ENCODE assay signal across 29 cellular contexts in the genomic region with DNA sequence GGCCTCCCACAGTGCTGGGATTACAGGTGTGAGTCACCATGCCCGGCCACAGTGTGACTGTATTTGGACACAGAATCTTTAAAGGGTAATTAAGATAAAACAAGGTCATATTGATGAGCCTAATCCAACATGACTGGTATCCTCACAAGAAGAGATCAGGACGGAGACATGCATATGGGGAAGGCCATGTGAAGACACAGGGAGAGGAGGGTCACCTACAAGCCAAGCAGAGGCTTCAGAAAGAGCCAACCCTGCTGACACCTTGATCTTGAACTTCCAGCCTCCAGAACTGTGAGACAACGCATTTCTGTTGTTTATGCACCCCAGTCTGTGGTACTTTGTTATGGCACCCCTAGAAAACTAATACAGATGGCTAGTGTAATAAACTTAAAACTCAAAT.
"Had no signal": no experiment of that assay in that cellular context is flagged by ENCODE, and none has a peak within 500 bp of the region (broad histone marks: within the 10 kb centered on the region; RNA-seq: fewer than 3 reads in every experiment).

No MANE protein-coding gene starts in this region.

- ATAC-seq: activated CD4-positive, alpha-beta T cell treated with anti-CD3 and anti-CD28 coated beads for 36 hours; esophagus mucosa; T-helper 17 cell had no signal

- H3K9me3 Mint-ChIP-seq: activated CD4-positive, alpha-beta memory T cell treated with anti-CD3 and anti-CD28 coated beads for 36 hours; activated CD4-positive, alpha-beta T cell treated with anti-CD3 and anti-CD28 coated beads, Interleukin-2, amount 10 ng/mL, durations not matched to agents 24 days and 14 days; activated naive CD8-positive, alpha-beta T cell treated with anti-CD3 and anti-CD28 coated beads, Interleukin-2, amount 10 ng/mL, durations not matched to agents 7 days and 5 days; activated T-helper 1 cell treated with anti-CD3 and anti-CD28 coated beads, Interleukin-12 subunit alpha, Interleukin-12 subunit beta, Interleukin-2, Interleukin-4 antibody, amounts not matched to agents 30 ng/mL and 10 ng/mL and 1 ng/mL, durations not matched to agents 14 hours and 24 hours and 36 hours; central memory CD8-positive, alpha-beta T cell; dendritic cell treated with granulocyte-macrophage colony-stimulating factor and Interleukin-4, amounts not matched to agents 40 ng/mL and 50 ng/mL, for 4 days; endodermal cell; T-helper 2 cell treated with Interferon-gamma antibody and Interleukin-4, amounts not matched to agents 5 μg/mL and 100 μg/mL, for 36 hours had no signal

- H3K27ac ChIP-seq: brain microvascular endothelial cell, coronary artery, dorsolateral prefrontal cortex had no signal

- H3K27me3 ChIP-seq: brain microvascular endothelial cell, dorsolateral prefrontal cortex had no signal

- H3K27ac Mint-ChIP-seq: activated CD4-positive, alpha-beta memory T cell treated with anti-CD3 and anti-CD28 coated beads for 36 hours; activated CD4-positive, alpha-beta T cell treated with anti-CD3 and anti-CD28 coated beads for 36 hours; activated CD4-positive, alpha-beta T cell treated with anti-CD3 and anti-CD28 coated beads, Interleukin-2, amount 10 ng/mL, durations not matched to agents 24 days and 14 days; activated naive CD8-positive, alpha-beta T cell treated with anti-CD3 and anti-CD28 coated beads, Interleukin-2, amount 10 ng/mL, durations not matched to agents 7 days and 5 days; activated T-helper 1 cell treated with anti-CD3 and anti-CD28 coated beads, Interleukin-12 subunit alpha, Interleukin-12 subunit beta, Interleukin-2, Interleukin-4 antibody, amounts not matched to agents 30 ng/mL and 10 ng/mL and 1 ng/mL, durations not matched to agents 14 hours and 24 hours and 36 hours; dendritic cell treated with granulocyte-macrophage colony-stimulating factor and Interleukin-4, amounts not matched to agents 40 ng/mL and 50 ng/mL, for 4 days; endodermal cell; T-helper 17 cell; T-helper 2 cell treated with Interferon-gamma antibody and Interleukin-4, amounts not matched to agents 5 μg/mL and 100 μg/mL, for 36 hours had no signal

- H3K4me3 Mint-ChIP-seq: activated CD4-positive, alpha-beta memory T cell treated with anti-CD3 and anti-CD28 coated beads for 36 hours; activated CD4-positive, alpha-beta T cell treated with anti-CD3 and anti-CD28 coated beads for 36 hours; activated CD4-positive, alpha-beta T cell treated with anti-CD3 and anti-CD28 coated beads, Interleukin-2, amount 10 ng/mL, durations not matched to agents 24 days and 14 days; activated naive CD8-positive, alpha-beta T cell treated with anti-CD3 and anti-CD28 coated beads, Interleukin-2, amount 10 ng/mL, durations not matched to agents 7 days and 5 days; activated T-helper 1 cell treated with anti-CD3 and anti-CD28 coated beads, Interleukin-12 subunit alpha, Interleukin-12 subunit beta, Interleukin-2, Interleukin-4 antibody, amounts not matched to agents 30 ng/mL and 10 ng/mL and 1 ng/mL, durations not matched to agents 14 hours and 24 hours and 36 hours; central memory CD8-positive, alpha-beta T cell; dendritic cell treated with granulocyte-macrophage colony-stimulating factor and Interleukin-4, amounts not matched to agents 40 ng/mL and 50 ng/mL, for 4 days; endodermal cell; T-helper 17 cell; T-helper 2 cell treated with Interferon-gamma antibody and Interleukin-4, amounts not matched to agents 5 μg/mL and 100 μg/mL, for 36 hours had no signal

- H3K4me3 ChIP-seq: coronary artery, dorsolateral prefrontal cortex had no signal

- DNase-seq: activated CD4-positive, alpha-beta memory T cell treated with anti-CD3 and anti-CD28 coated beads for 36 hours; activated CD4-positive, alpha-beta T cell treated with anti-CD3 and anti-CD28 coated beads for 36 hours; activated CD4-positive, alpha-beta T cell treated with anti-CD3 and anti-CD28 coated beads, Interleukin-2, amount 10 ng/mL, durations not matched to agents 24 days and 14 days; activated CD4-positive, CD25-positive, alpha-beta regulatory T cell; activated CD4-positive, CD25-positive, alpha-beta regulatory T cell treated with anti-CD3 and anti-CD28 coated beads, Interleukin-2, amount 50 U/mL, for 72 hours; activated CD8-positive, alpha-beta memory T cell treated with anti-CD3 and anti-CD28 coated beads for 24 hours; activated gamma-delta T cell; activated naive CD4-positive, alpha-beta T cell; activated naive CD4-positive, alpha-beta T cell treated with anti-CD3 and anti-CD28 coated beads, Interleukin-2, amount 50 U/mL, for 16 hours; activated naive CD8-positive, alpha-beta T cell treated with anti-CD3 and anti-CD28 coated beads, Interleukin-2, amount 10 ng/mL, durations not matched to agents 7 days and 5 days; activated T-cell treated with anti-CD3 and anti-CD28 coated beads, Interleukin-2, amount 50 U/mL, for 1 hour; amniotic stem cell; anterior cingulate cortex; brain microvascular endothelial cell; dorsolateral prefrontal cortex; effector memory CD4-positive, alpha-beta T cell; endodermal cell; foreskin fibroblast; head of caudate nucleus; SW 1271; T-helper 1 cell; T-helper 17 cell; T1000 had no signal

- H3K27me3 Mint-ChIP-seq: activated CD4-positive, alpha-beta memory T cell treated with anti-CD3 and anti-CD28 coated beads for 36 hours; activated CD4-positive, alpha-beta T cell treated with anti-CD3 and anti-CD28 coated beads for 36 hours; activated CD4-positive, alpha-beta T cell treated with anti-CD3 and anti-CD28 coated beads, Interleukin-2, amount 10 ng/mL, durations not matched to agents 24 days and 14 days; activated naive CD8-positive, alpha-beta T cell treated with anti-CD3 and anti-CD28 coated beads, Interleukin-2, amount 10 ng/mL, durations not matched to agents 7 days and 5 days; central memory CD8-positive, alpha-beta T cell; dendritic cell treated with granulocyte-macrophage colony-stimulating factor and Interleukin-4, amounts not matched to agents 40 ng/mL and 50 ng/mL, for 4 days; T-helper 17 cell had no signal

- H3K4me1 Mint-ChIP-seq: activated CD4-positive, alpha-beta T cell treated with anti-CD3 and anti-CD28 coated beads for 36 hours; activated naive CD8-positive, alpha-beta T cell treated with anti-CD3 and anti-CD28 coated beads, Interleukin-2, amount 10 ng/mL, durations not matched to agents 7 days and 5 days; central memory CD8-positive, alpha-beta T cell; endodermal cell had no signal
